In the genomic region with DNA sequence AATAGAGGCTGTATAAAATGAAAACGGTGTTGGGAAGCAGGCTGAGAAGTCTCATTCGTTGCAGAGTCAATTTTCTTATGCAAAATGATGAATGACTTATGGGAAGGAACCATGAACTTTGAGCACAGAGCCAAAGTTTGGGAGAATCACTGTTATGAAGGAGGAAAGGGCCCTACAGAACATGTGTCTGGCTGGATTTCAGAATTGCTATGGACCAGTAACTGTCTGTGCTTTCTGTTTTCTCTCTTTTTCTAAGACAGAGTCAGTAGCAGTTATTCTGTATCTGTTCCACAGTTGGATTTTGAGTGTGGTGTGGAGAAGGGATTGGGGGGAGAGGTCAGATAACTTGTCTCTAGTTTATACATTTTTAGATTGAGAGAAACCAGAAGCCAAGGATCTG, we compare ENCODE assay signal across 29 cellular contexts.
"Had no signal": no experiment of that assay in that cellular context is flagged by ENCODE, and none has a peak within 500 bp of the region (broad histone marks: within the 10 kb centered on the region; RNA-seq: fewer than 3 reads in every experiment).

No MANE protein-coding gene starts in this region.

- H3K4me2 ChIP-seq: hepatocyte had no signal

- ATAC-seq: effector memory CD8-positive, alpha-beta T cell; esophagus mucosa; foreskin keratinocyte; gastrocnemius medialis; gastroesophageal sphincter; heart left ventricle; heart right ventricle had no signal

- FAIRE-seq: colon, endometrium, endothelial cell of umbilical vein, frontal cortex had no signal

- H3K27ac ChIP-seq: colonic mucosa, coronary artery, dorsolateral prefrontal cortex, epithelial cell of prostate, esophagus muscularis mucosa, esophagus squamous epithelium, foreskin keratinocyte, gastrocnemius medialis, gastroesophageal sphincter, heart left ventricle, heart right ventricle, hepatocyte had no signal

- H2AFZ ChIP-seq: hepatocyte had no signal

- H3K27me3 ChIP-seq: colonic mucosa, dorsolateral prefrontal cortex, esophagus muscularis mucosa, esophagus squamous epithelium, foreskin keratinocyte, gastrocnemius medialis, gastroesophageal sphincter, heart left ventricle, heart right ventricle, hepatocyte had no signal

- H3K4me1 ChIP-seq: colonic mucosa, gastrocnemius medialis, gastroesophageal sphincter had no signal

- H3K36me3 ChIP-seq: colonic mucosa, esophagus muscularis mucosa, esophagus squamous epithelium, gastrocnemius medialis, gastroesophageal sphincter, heart left ventricle, heart right ventricle had no signal

- DNase-seq: colonic mucosa; cortex of kidney; dermis blood vessel endothelial cell; dorsolateral prefrontal cortex; effector CD4-positive, alpha-beta T cell; effector CD8-positive, alpha-beta T cell; effector memory CD4-positive, alpha-beta T cell; effector memory CD8-positive, alpha-beta T cell; endodermal cell; erythroblast; esophagus squamous epithelium; foreskin fibroblast; foreskin keratinocyte; foreskin melanocyte; gastrocnemius medialis; glutamatergic neuron; head of caudate nucleus; heart left ventricle; heart right ventricle had no signal

- H3K79me2 ChIP-seq: hepatocyte had no signal

- H3K9me3 ChIP-seq: colonic mucosa, gastrocnemius medialis had no signal

- H3K4me3 ChIP-seq: colonic mucosa, coronary artery, dorsolateral prefrontal cortex, esophagus muscularis mucosa, esophagus squamous epithelium, gastrocnemius medialis, gastroesophageal sphincter, heart left ventricle, heart right ventricle, hepatocyte had no signal
